1 cellular context compared by ENCODE assay signal in genomic region chr6:134316733-134317431, GRCh38.
TF ChIP-seq lines count a peak whose summit lies in the region.

No MANE protein-coding gene starts in this region.

TF ChIP-seq in IMR-90, 13 proteins besides CTCF, POLR2A, EP300 and RAD21 (continued from another document):
- TF ChIP-seq NFE2L2 (IDR thresholded peaks at IDR 0.05; ENCODE audit: low read depth, low read length) = no peak
- no peak for TF ChIP-seq MXI1 (IDR thresholded peaks at IDR 0.05; ENCODE audit: borderline replicate concordance, low read depth, low read length)
- TF ChIP-seq CHD1 (IDR thresholded peaks at IDR 0.05; ENCODE audit: low read depth, low read length) = no peak
- TF ChIP-seq BHLHE40 (IDR thresholded peaks at IDR 0.05; ENCODE audit: low read depth, low read length) = no peak
- no peak for TF ChIP-seq ELK1 (IDR thresholded peaks at IDR 0.05; ENCODE audit: borderline replicate concordance, low read depth, low read length)
- no peak for TF ChIP-seq FOS (IDR thresholded peaks at IDR 0.05; ENCODE audit: low read depth, low read length)
- TF ChIP-seq RFX5 (IDR thresholded peaks at IDR 0.05; ENCODE audit: low read depth, low read length) = no peak
- TF ChIP-seq SMC3 (IDR thresholded peaks at IDR 0.05; ENCODE audit: low read depth, low read length) = no peak
